In genomic region chr16:13560151-13560550, GRCh38 we compare ENCODE assay signal across 19 cellular contexts.
"Had no signal": no experiment of that assay in that cellular context is flagged by ENCODE, and none has a peak within 500 bp of the region (broad histone marks: within the 10 kb centered on the region; RNA-seq: fewer than 3 reads in every experiment).

No MANE protein-coding gene starts in this region.

- H3K9me3 Mint-ChIP-seq: endodermal cell, nephron progenitor cell had no signal

- H3K27ac ChIP-seq: coronary artery, hepatocyte, neutrophil, sigmoid colon, skin epidermis, thoracic aorta, transverse colon had no signal

- H3K4me1 Mint-ChIP-seq: endodermal cell; naive thymus-derived CD4-positive, alpha-beta T cell; nephron progenitor cell; stimulated activated naive B cell treated with anti-CD40 and anti-IgM and Interleukin-4, amounts not matched to agents 10 μg/mL and 1 μg/mL and 100 μg/mL, for 72 hours; stimulated activated naive CD8-positive, alpha-beta T cell treated with anti-CD3 and anti-CD28 coated beads, Interleukin-15, amount 100 ng/mL, for 72 hours had no signal

- H3K4me3 Mint-ChIP-seq: endodermal cell; naive thymus-derived CD4-positive, alpha-beta T cell; nephron progenitor cell; stimulated activated naive B cell treated with anti-CD40 and anti-IgM and Interleukin-4, amounts not matched to agents 10 μg/mL and 1 μg/mL and 100 μg/mL, for 72 hours; stimulated activated naive CD8-positive, alpha-beta T cell treated with anti-CD3 and anti-CD28 coated beads, Interleukin-15, amount 100 ng/mL, for 72 hours had no signal

- H3K27ac Mint-ChIP-seq: endodermal cell; nephron progenitor cell; stimulated activated naive B cell treated with anti-CD40 and anti-IgM and Interleukin-4, amounts not matched to agents 10 μg/mL and 1 μg/mL and 100 μg/mL, for 72 hours had no signal

- H3K79me2 ChIP-seq: hepatocyte had no signal

- H3K4me2 ChIP-seq: hepatocyte had no signal

- H3K27me3 ChIP-seq: hepatocyte, neutrophil, transverse colon had no signal

- ATAC-seq: left colon; naive thymus-derived CD4-positive, alpha-beta T cell; stimulated activated naive B cell treated with anti-CD40 and anti-IgM and Interleukin-4, amounts not matched to agents 10 μg/mL and 1 μg/mL and 100 μg/mL, for 72 hours; stimulated activated naive CD8-positive, alpha-beta T cell treated with anti-CD3 and anti-CD28 coated beads, Interleukin-15, amount 100 ng/mL, for 72 hours had no signal

- H3K9me3 ChIP-seq: neutrophil, thoracic aorta, transverse colon had no signal

- H3K27me3 Mint-ChIP-seq: stimulated activated naive CD8-positive, alpha-beta T cell treated with anti-CD3 and anti-CD28 coated beads, Interleukin-15, amount 100 ng/mL, for 72 hours had no signal

- H3K36me3 Mint-ChIP-seq: naive thymus-derived CD4-positive, alpha-beta T cell; stimulated activated naive B cell treated with anti-CD40 and anti-IgM and Interleukin-4, amounts not matched to agents 10 μg/mL and 1 μg/mL and 100 μg/mL, for 72 hours had no signal

- DNase-seq: effector CD4-positive, alpha-beta T cell; endodermal cell; erythroblast; foreskin melanocyte; head of caudate nucleus; left colon; naive thymus-derived CD4-positive, alpha-beta T cell; nephron progenitor cell; sigmoid colon; stimulated activated CD4-positive, alpha-beta T cell treated with anti-CD3 and anti-CD28 coated beads, Interleukin-2, amount 100 ng/mL, for 24 hours; stimulated activated CD4-positive, alpha-beta T cell treated with anti-CD3 and anti-CD28 coated beads, Interleukin-4, amount 100 ng/mL, for 4 hours; stimulated activated naive B cell treated with anti-CD40 and anti-IgM and Interleukin-4, amounts not matched to agents 10 μg/mL and 1 μg/mL and 100 μg/mL, for 72 hours; stimulated activated naive CD8-positive, alpha-beta T cell treated with anti-CD3 and anti-CD28 coated beads, Interleukin-15, amount 100 ng/mL, for 72 hours; transverse colon had no signal

- H3K4me3 ChIP-seq: coronary artery, hepatocyte, sigmoid colon, skin epidermis, thoracic aorta, transverse colon had no signal

- H3K36me3 ChIP-seq: neutrophil, sigmoid colon, thoracic aorta, transverse colon had no signal

- H2AFZ ChIP-seq: hepatocyte had no signal

- H3K4me1 ChIP-seq: sigmoid colon, transverse colon had no signal
